In the genomic region with DNA sequence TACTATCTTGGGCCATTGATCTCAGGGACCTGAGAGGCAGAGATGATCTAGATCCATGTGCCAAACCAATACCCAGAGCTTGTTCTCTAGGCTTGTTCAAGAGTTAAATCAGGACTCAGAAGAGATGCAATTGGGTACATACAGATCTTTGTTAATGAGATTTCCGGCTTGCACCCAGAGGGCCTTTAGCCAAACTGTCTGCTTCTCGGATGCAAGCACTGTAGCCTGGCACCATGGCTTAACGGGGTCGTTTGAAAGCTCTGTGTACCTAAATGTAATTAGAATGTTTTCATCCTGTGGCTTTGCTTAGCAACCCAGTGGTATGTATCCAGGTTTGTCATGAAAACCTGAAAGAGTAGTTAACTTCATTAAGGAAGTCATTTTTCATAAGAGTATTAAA, we compare ENCODE assay signal across 17 cellular contexts.
DNase-seq lines count a peak whose midpoint lies in the region; ATAC-seq and TF ChIP-seq lines count a peak whose summit lies in the region.
"Had no signal": no experiment of that assay in that cellular context is flagged by ENCODE, and none has a peak within 500 bp of the region (broad histone marks: within the 10 kb centered on the region; RNA-seq: fewer than 3 reads in every experiment).

No MANE protein-coding gene starts in this region.

- intact Hi-C loops in breast epithelium (cut with DNase I; ENCODE audit: low total_unique reads) = no loop called here
- intact Hi-C loops in MCF 10A (cut with micrococcal nuclease) = no loop called here

- no peaks in the 10 kb centered on the region for H4K20me1 ChIP-seq in SU-DHL-6 (ENCODE audit: low read depth, low read length)

- DNase-seq in breast epithelium (ENCODE audit: low spot score in 2 of 2) = no peak
- no peak for DNase-seq in MCF 10A (ENCODE audit: unreplicated experiment)
- DNase-seq in NCI-H526 (lab: John Stamatoyannopoulos, UW) = peak; percentile 34 to 48
- no peak for DNase-seq in type B pancreatic cell (ENCODE audit: extremely low spot score, unreplicated experiment)
- DNase-seq in GM13976 (ENCODE audit: low spot score) = no peak
- DNase-seq: CD8-positive, alpha-beta memory T cell; H7; NCI-H1092 treated with DMSO at 0.1 percent for 48 hours; NCI-H2029 treated with DMSO at 0.1 percent for 48 hours; NCI-H446; NCI-H69; NK-92 treated with Interleukin-12 subunit alpha and Interleukin-12 subunit beta, amount 100 ng/mL, for 24 hours had no signal

- no TSS peak for BruUV-seq in MCF 10A (replicated peaks; lab: Mats Ljungman, UMichigan)

- peaks cover 11% of the 10 kb centered on the region for H3F3A ChIP-seq in SU-DHL-6 (ENCODE audit: insufficient read depth)

- no peaks in the 10 kb centered on the region for H3K36me3 Mint-ChIP-seq in MCF 10A (ENCODE audit: insufficient read depth, unreplicated experiment)
- peaks cover 8% of the 10 kb centered on the region for H3K36me3 Mint-ChIP-seq in type B pancreatic cell
- H3K36me3 Mint-ChIP-seq: CD8-positive, alpha-beta memory T cell had no signal

- no peak overlapping the region for H3K4me3 Mint-ChIP-seq in MCF 10A (ENCODE audit: unreplicated experiment)
- H3K4me3 Mint-ChIP-seq in type B pancreatic cell = no peak overlapping the region
- H3K4me3 Mint-ChIP-seq: CD8-positive, alpha-beta memory T cell had no signal

- H3K4me3 ChIP-seq in breast epithelium (no peak overlapping the region), SU-DHL-6 (ENCODE audit: insufficient read depth, low read length, poor library complexity, severe bottlenecking) (no peak overlapping the region)
- H3K4me3 ChIP-seq: Peyer's patch had no signal

- H2AFZ ChIP-seq in SU-DHL-6 (ENCODE audit: low read depth, low read length, severe bottlenecking) = no peak overlapping the region

- no peak overlapping the region for H3K9ac ChIP-seq in SU-DHL-6 (ENCODE audit: low read length)

- ATAC-seq in HG03045 (IDR thresholded peaks at IDR 0.05; ENCODE audit: unreplicated experiment) (no peak), GM21619 (IDR thresholded peaks at IDR 0.05; ENCODE audit: unreplicated experiment) (no peak)

- H3K4me1 Mint-ChIP-seq in MCF 10A (ENCODE audit: insufficient read depth, unreplicated experiment) (no peaks in the 10 kb centered on the region), type B pancreatic cell (ENCODE audit: unreplicated experiment) (peaks cover 5% of the 10 kb centered on the region)
- H3K4me1 Mint-ChIP-seq: CD8-positive, alpha-beta memory T cell had no signal

- H3K27ac ChIP-seq in breast epithelium (peak overlapping the region; percentile 34 to 63), SU-DHL-6 (ENCODE audit: low read depth, low read length) (0 out of 2 replicates have a peak overlapping the region, but pooled peaks have one; percentile 6)
- H3K27ac ChIP-seq: C4-2B, Peyer's patch had no signal

- H3K27me3 Mint-ChIP-seq in MCF 10A (ENCODE audit: insufficient read depth, unreplicated experiment) (no peaks in the 10 kb centered on the region), type B pancreatic cell (no peaks in the 10 kb centered on the region)

- CTCF ChIA-PET in MCF 10A (lab: Yijun Ruan, JAX) = interaction anchor here (0.6 kb wide), 1 partner anchor 311 kb away, joined by 3 read pairs; no protein-coding TSS in a partner anchor

- no peaks in the 10 kb centered on the region for H3K9me2 ChIP-seq in SU-DHL-6 (replicated peaks; ENCODE audit: insufficient read depth, low read length)

- TF ChIP-seq CTCF in breast epithelium (IDR thresholded peaks at IDR 0.05) (no peak), MCF 10A (IDR thresholded peaks at IDR 0.05; ENCODE audit: unreplicated experiment) (no peak), SU-DHL-6 (IDR thresholded peaks at IDR 0.05; ENCODE audit: insufficient read depth, low read length, poor library complexity, severe bottlenecking) (no peak), type B pancreatic cell (conservative IDR thresholded peaks at IDR 0.05) (no peak), GM13976 (IDR thresholded peaks at IDR 0.05; ENCODE audit: borderline replicate concordance, control extremely low read depth, extremely low read depth, insufficient read depth, missing control alignments) (no peak)

- POLR2A ChIA-PET in MCF 10A (lab: Yijun Ruan, JAX) = no interaction called here

- in situ Hi-C loops in GM13976 (cut with MboI; ENCODE audit: low sequenced_read_pairs, unreplicated experiment) = no loop called here

- H3K27me3 ChIP-seq in breast epithelium (no peaks in the 10 kb centered on the region), SU-DHL-6 (ENCODE audit: low read length) (no peaks in the 10 kb centered on the region)
- H3K27me3 ChIP-seq: Peyer's patch had no signal

- H3K27ac Mint-ChIP-seq in MCF 10A (ENCODE audit: low read depth, unreplicated experiment) = no peak overlapping the region
- peak overlapping the region; percentile 41 for H3K27ac Mint-ChIP-seq in type B pancreatic cell

- no peak for TF ChIP-seq POLR2A in breast epithelium (IDR thresholded peaks at IDR 0.05)

- no peak overlapping the region for H3K4me2 ChIP-seq in SU-DHL-6 (ENCODE audit: low read depth, low read length, poor library complexity, severe bottlenecking)

- H3K9me3 ChIP-seq in breast epithelium (peaks cover 0 to 5% of the 10 kb centered on the region in 2 donors), SU-DHL-6 (ENCODE audit: insufficient read depth, low read length) (peaks cover 15% of the 10 kb centered on the region; the same call in 1 of the 2 replicates)
- H3K9me3 ChIP-seq: Peyer's patch had no signal

- H3K9me3 Mint-ChIP-seq in MCF 10A (ENCODE audit: unreplicated experiment) (no peaks in the 10 kb centered on the region), type B pancreatic cell (peaks cover 5% of the 10 kb centered on the region)

- no peaks in the 10 kb centered on the region for H3K36me3 ChIP-seq in breast epithelium
- no peaks in the 10 kb centered on the region for H3K36me3 ChIP-seq in SU-DHL-6 (ENCODE audit: low read length)
- H3K36me3 ChIP-seq: Peyer's patch had no signal

- no peaks in the 10 kb centered on the region for H3K79me2 ChIP-seq in SU-DHL-6 (ENCODE audit: insufficient read depth, low read length)

- no peaks in the 10 kb centered on the region for H3K4me1 ChIP-seq in breast epithelium
- H3K4me1 ChIP-seq: Peyer's patch had no signal

Comparison
In these comparisons a context has a peak if more than half of its experiments do, and no peak if none do; other contexts are left out.
1. DNase-seq: peak in NCI-H526 (2 of 2); none in breast epithelium (0 of 2), MCF 10A (single experiment), type B pancreatic cell (single experiment) and GM13976 (single experiment).